ENCODE assay signal across 19 cellular contexts in genomic region chr4:143364063-143364462, GRCh38.
"Had no signal": no experiment of that assay in that cellular context is flagged by ENCODE, and none has a peak within 500 bp of the region (broad histone marks: within the 10 kb centered on the region; RNA-seq: fewer than 3 reads in every experiment).

No MANE protein-coding gene starts in this region.

- H3K27ac Mint-ChIP-seq: dendritic cell treated with granulocyte-macrophage colony-stimulating factor and Interleukin-4, amounts not matched to agents 40 ng/mL and 50 ng/mL, for 4 days; effector memory CD8-positive, alpha-beta T cell had no signal

- H3K4me3 ChIP-seq: heart left ventricle, right atrium auricular region, sigmoid colon, skin epidermis, suprapubic skin, tibial artery had no signal

- ATAC-seq: effector memory CD8-positive, alpha-beta T cell had no signal

- H3K36me3 ChIP-seq: right atrium auricular region, sigmoid colon, suprapubic skin, tibial artery had no signal

- H3K4me3 Mint-ChIP-seq: dendritic cell treated with granulocyte-macrophage colony-stimulating factor and Interleukin-4, amounts not matched to agents 40 ng/mL and 50 ng/mL, for 4 days; effector memory CD8-positive, alpha-beta T cell; natural killer cell; neural crest cell had no signal

- H3K36me3 Mint-ChIP-seq: natural killer cell had no signal

- DNase-seq: cerebellar nuclear complex; effector memory CD8-positive, alpha-beta T cell; foreskin melanocyte; heart left ventricle; hippocampal formation; kidney glomerular epithelial cell; mesendoderm; natural killer cell; posterior cingulate gyrus; sigmoid colon; stimulated activated CD4-positive, alpha-beta T cell treated with anti-CD3 and anti-CD28 coated beads, Interleukin-2, amount 100 ng/mL, for 24 hours; stimulated activated CD4-positive, alpha-beta T cell treated with anti-CD3 and anti-CD28 coated beads, Interleukin-4, amount 100 ng/mL, for 4 hours; stimulated activated naive CD4-positive, alpha-beta T cell; tibial artery had no signal

- H3K27me3 Mint-ChIP-seq: dendritic cell treated with granulocyte-macrophage colony-stimulating factor and Interleukin-4, amounts not matched to agents 40 ng/mL and 50 ng/mL, for 4 days had no signal

- H3K9me3 ChIP-seq: heart left ventricle, right atrium auricular region, sigmoid colon, suprapubic skin, tibial artery had no signal

- H3K27me3 ChIP-seq: heart left ventricle, right atrium auricular region, sigmoid colon, suprapubic skin, tibial artery had no signal

- H3K9me3 Mint-ChIP-seq: effector memory CD8-positive, alpha-beta T cell; natural killer cell had no signal

- H3K27ac ChIP-seq: right atrium auricular region, skin epidermis, suprapubic skin had no signal
